16 cellular contexts compared by ENCODE assay signal in the genomic region with DNA sequence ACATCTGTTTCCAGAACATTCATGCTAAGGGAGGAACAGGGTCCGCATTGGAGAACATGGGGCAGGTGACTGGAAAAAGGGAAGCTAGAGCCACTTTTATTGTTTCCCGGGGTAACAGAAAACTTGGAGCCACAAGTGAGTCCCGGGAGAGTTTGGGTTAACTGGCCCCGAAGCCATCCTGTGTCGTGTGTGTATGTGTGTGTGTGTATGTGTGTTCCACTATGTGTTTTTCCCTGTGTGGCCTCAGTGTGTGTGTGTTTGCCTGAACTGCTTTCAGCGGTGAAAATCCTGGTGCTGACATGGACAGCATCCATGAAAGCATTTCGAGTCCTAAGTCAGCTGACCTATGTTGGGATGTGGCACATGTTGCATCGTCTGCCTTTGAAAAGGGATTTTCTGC. TPM values are rescaled to one million over a fixed set of nuclear protein-coding genes. Genes with fewer than 3 reads are reported as not detected.
"Had no signal": no experiment of that assay in that cellular context is flagged by ENCODE, and none has a peak within 500 bp of the region (broad histone marks: within the 10 kb centered on the region; RNA-seq: fewer than 3 reads in every experiment).

No MANE protein-coding gene starts in this region.

RNA-seq across cellular contexts. Expression of gene KCNJ18, which starts 20.7 kb away (rescaled TPM):
- total RNA-seq: activated B cell treated with CpG ODN at 0.5 μM for 24 hours; activated CD4-positive, alpha-beta memory T cell treated with anti-CD3 and anti-CD28 coated beads for 36 hours; activated CD4-positive, alpha-beta T cell treated with anti-CD3 and anti-CD28 coated beads, Interleukin-2, amount 10 ng/mL, durations not matched to agents 24 days and 14 days; activated CD8-positive, alpha-beta memory T cell treated with anti-CD3 and anti-CD28 coated beads for 36 hours; activated CD8-positive, alpha-beta T cell treated with anti-CD3 and anti-CD28 coated beads for 36 hours; activated naive CD4-positive, alpha-beta T cell treated with anti-CD3 and anti-CD28 coated beads for 36 hours; activated naive CD4-positive, alpha-beta T cell treated with anti-CD3 and anti-CD28 coated beads, Interleukin-2, amount 50 U/mL, for 72 hours; activated T-cell treated with anti-CD3 and anti-CD28 coated beads, Interleukin-2, amount 50 U/mL, for 4 hours; activated T-cell treated with anti-CD3 and anti-CD28 coated beads, Interleukin-2, amount 50 U/mL, for 72 hours; activated T-helper 1 cell treated with anti-CD3 and anti-CD28 coated beads, Interleukin-12 subunit alpha, Interleukin-12 subunit beta, Interleukin-2, Interleukin-4 antibody, amounts not matched to agents 30 ng/mL and 10 ng/mL and 1 ng/mL, durations not matched to agents 14 hours and 24 hours and 36 hours; activated T-helper 17 cell treated with anti-CD3 and anti-CD28 coated beads, Interleukin-2, amount 50 U/mL, for 72 hours; adrenal gland; aorta; astrocyte; body of pancreas; breast epithelium had no signal
- polyA plus RNA-seq: adrenal gland, aorta had no signal
